ENCODE assay signal across 1 cellular context in the genomic region with DNA sequence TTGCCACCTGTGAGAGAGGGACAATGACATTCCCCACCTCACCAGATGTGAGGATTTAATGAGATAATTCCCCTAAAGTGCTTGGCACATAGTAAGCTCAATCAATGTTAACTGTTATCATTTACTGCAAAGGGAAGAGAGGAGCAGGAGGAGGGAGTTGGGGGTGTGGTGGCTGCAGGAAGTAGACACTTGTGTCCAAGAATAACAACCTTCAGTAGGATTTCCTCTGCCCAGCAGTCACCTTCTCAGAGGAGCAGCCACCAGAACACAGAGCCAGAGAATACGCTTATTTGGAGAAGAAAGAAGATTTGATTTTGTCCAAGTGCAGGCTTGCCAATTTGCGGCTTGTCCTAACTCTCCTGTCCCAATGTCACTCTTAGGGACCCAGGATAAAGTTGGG.
TF ChIP-seq lines count a peak whose summit lies in the region.

No MANE protein-coding gene starts in this region.

TF ChIP-seq in IMR-90, 13 proteins besides CTCF, POLR2A, EP300 and RAD21 (continued from another document):
- no peak for TF ChIP-seq FOS (IDR thresholded peaks at IDR 0.05; ENCODE audit: low read depth, low read length)
